ENCODE assay signal across 9 cellular contexts in the genomic region with DNA sequence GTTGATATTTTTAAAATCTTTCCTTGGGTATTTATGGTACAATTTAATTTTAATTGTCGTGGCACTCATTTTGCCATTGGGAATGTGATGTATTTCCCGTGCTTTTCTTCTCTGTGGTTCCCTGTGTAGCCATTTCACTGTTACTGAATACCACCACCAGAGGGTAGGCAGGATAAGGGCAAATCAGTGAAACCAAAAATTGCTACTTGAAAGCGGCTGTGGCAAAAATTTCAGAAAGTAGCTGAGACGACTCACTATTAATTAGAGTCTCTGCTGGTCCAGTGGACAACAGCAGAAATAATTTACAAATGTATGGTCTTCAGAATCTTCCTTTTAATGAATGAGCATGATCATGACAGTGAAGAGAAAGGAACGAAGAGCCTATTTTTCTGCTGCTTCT. TPM values are rescaled to one million over a fixed set of nuclear protein-coding genes. Genes with fewer than 3 reads are reported as not detected.
A peak's percentile ranks its signal among the peaks of the same experiment; 100 is the strongest.
DNase-seq lines count a peak whose midpoint lies in the region; FAIRE-seq and TF ChIP-seq lines count a peak whose summit lies in the region.
"Had no signal": no experiment of that assay in that cellular context is flagged by ENCODE, and none has a peak within 500 bp of the region (broad histone marks: within the 10 kb centered on the region; RNA-seq: fewer than 3 reads in every experiment).

No MANE protein-coding gene starts in this region.

- peaks cover 7% of the 10 kb centered on the region for H3K4me1 Mint-ChIP-seq in activated naive CD8-positive, alpha-beta T cell treated with anti-CD3 and anti-CD28 coated beads for 36 hours

- DNase-seq in A172 (ENCODE audit: low spot score) (peak; percentile 8), GM06990 (ENCODE audit: extremely low read depth, insufficient read length) (peak; percentile 33), H7 (peak; percentile 9), LNCaP clone FGC (ENCODE audit: low read depth) (no peak), kidney (no peak), urothelium cell line (ENCODE audit: low spot score) (peak; percentile 8)
- peak; percentile 20 for DNase-seq in activated naive CD8-positive, alpha-beta T cell treated with anti-CD3 and anti-CD28 coated beads for 36 hours
- DNase-seq in activated effector memory CD4-positive, alpha-beta T cell treated with Interleukin-2 at 50 U/mL for 16 hours: no peak
- DNase-seq: left cardiac atrium had no signal

- no peaks in the 10 kb centered on the region for H3K36me3 Mint-ChIP-seq in activated naive CD8-positive, alpha-beta T cell treated with anti-CD3 and anti-CD28 coated beads for 36 hours

- H3K27ac Mint-ChIP-seq in activated naive CD8-positive, alpha-beta T cell treated with anti-CD3 and anti-CD28 coated beads for 36 hours: no peak overlapping the region

- H3K9me3 ChIP-seq in kidney (ENCODE audit: control insufficient read depth in 1 of 2, low read length in 2 of 2): no peaks in the 10 kb centered on the region

- H3K36me3 ChIP-seq in GM06990 (ENCODE audit: control insufficient read depth, insufficient read depth, low read length) (no peaks in the 10 kb centered on the region), H7 (replicated peaks; ENCODE audit: control insufficient read depth, insufficient read depth, low read length) (no peaks in the 10 kb centered on the region), kidney (ENCODE audit: control insufficient read depth in 1 of 2, insufficient read depth in 2 of 2, low read length in 2 of 2) (no peaks in the 10 kb centered on the region)

- H3K27ac ChIP-seq in kidney (ENCODE audit: low read depth in 2 of 2, low read length in 2 of 2): no peak overlapping the region

- intact Hi-C loops in kidney (cut with DNase I): no loop called here

- H3K27me3 ChIP-seq in GM06990 (replicated peaks; ENCODE audit: control insufficient read depth, insufficient read depth, low read length): no peaks in the 10 kb centered on the region
- no peaks in the 10 kb centered on the region for H3K27me3 ChIP-seq in H7 (ENCODE audit: control insufficient read depth, insufficient read depth, low read length)

- no peak for FAIRE-seq in kidney (lab: Jason Lieb, UNC)
- FAIRE-seq in urothelium cell line (lab: Jason Lieb, UNC): no peak

- no peak overlapping the region for H3K9ac ChIP-seq in kidney (ENCODE audit: low read length in 2 of 2)

- TF ChIP-seq CTCF in GM06990 (IDR thresholded peaks at IDR 0.05; ENCODE audit: insufficient read depth, low read length, poor library complexity, severe bottlenecking) (peak; percentile 70), LNCaP clone FGC (IDR thresholded peaks at IDR 0.05; ENCODE audit: control insufficient read depth, extremely low read depth, insufficient read depth) (peak; percentile 44), kidney (IDR thresholded peaks at IDR 0.05; ENCODE audit: borderline replicate concordance, extremely low read depth, insufficient read depth) (peak; percentile 18)

- peak overlapping the region; percentile 14 for H3K4me3 Mint-ChIP-seq in activated naive CD8-positive, alpha-beta T cell treated with anti-CD3 and anti-CD28 coated beads for 36 hours

- H3K4me3 ChIP-seq in GM06990 (replicated peaks; ENCODE audit: low read depth, low read length): peak overlapping the region; percentile 37
- no peak overlapping the region for H3K4me3 ChIP-seq in H7 (ENCODE audit: insufficient read depth, low read depth, low read length)
- H3K4me3 ChIP-seq in LNCaP clone FGC (ENCODE audit: low read depth, low read length): no peak overlapping the region
- no peak overlapping the region for H3K4me3 ChIP-seq in kidney (ENCODE audit: low read length in 2 of 2)

- no peaks in the 10 kb centered on the region for H3K9me3 Mint-ChIP-seq in activated naive CD8-positive, alpha-beta T cell treated with anti-CD3 and anti-CD28 coated beads for 36 hours

- no peaks in the 10 kb centered on the region for H3K4me1 ChIP-seq in kidney (ENCODE audit: control insufficient read depth in 1 of 2, insufficient read depth in 1 of 2, low read depth in 1 of 2, low read length in 2 of 2)

- H3K27me3 Mint-ChIP-seq in activated naive CD8-positive, alpha-beta T cell treated with anti-CD3 and anti-CD28 coated beads for 36 hours: peaks cover 21% of the 10 kb centered on the region

RNA-seq across cellular contexts. Expression of a gene that starts 34.4 kb away (rescaled TPM):
- total RNA-seq in A172 (2014; rRNA removed; shearing (Covaris generic)): 2.1 and 3.7 TPM in 2 replicates
- 19.6 and 22.2 TPM in 2 replicates for total RNA-seq in H7 (2014; rRNA removed; shearing (Covaris generic))
- 10 to 100 TPM; 26.4 to 30.0 TPM for total RNA-seq in activated naive CD8-positive, alpha-beta T cell treated with anti-CD3 and anti-CD28 coated beads for 36 hours
- 5.7 TPM for total RNA-seq in kidney
- polyA plus RNA-seq in kidney (ENCODE audit: insufficient read depth, low read depth, low replicate concordance): 1.2 TPM

Comparison
In these comparisons a context has a peak if more than half of its experiments do, and no peak if none do; other contexts are left out.
1. DNase-seq: peak in A172 (single experiment), GM06990 (single experiment), H7 (single experiment), activated naive CD8-positive, alpha-beta T cell treated with anti-CD3 and anti-CD28 coated beads for 36 hours (single experiment) and urothelium cell line (single experiment); none in LNCaP clone FGC (single experiment), kidney (single experiment) and activated effector memory CD4-positive, alpha-beta T cell treated with Interleukin-2 at 50 U/mL for 16 hours (single experiment).
2. CTCF ChIP-seq: peak in every context shown above with its lines; median percentile 70 in GM06990; 44 in LNCaP clone FGC; 18 in kidney.